Comparison of ENCODE assay signal across 13 cellular contexts in the genomic region with DNA sequence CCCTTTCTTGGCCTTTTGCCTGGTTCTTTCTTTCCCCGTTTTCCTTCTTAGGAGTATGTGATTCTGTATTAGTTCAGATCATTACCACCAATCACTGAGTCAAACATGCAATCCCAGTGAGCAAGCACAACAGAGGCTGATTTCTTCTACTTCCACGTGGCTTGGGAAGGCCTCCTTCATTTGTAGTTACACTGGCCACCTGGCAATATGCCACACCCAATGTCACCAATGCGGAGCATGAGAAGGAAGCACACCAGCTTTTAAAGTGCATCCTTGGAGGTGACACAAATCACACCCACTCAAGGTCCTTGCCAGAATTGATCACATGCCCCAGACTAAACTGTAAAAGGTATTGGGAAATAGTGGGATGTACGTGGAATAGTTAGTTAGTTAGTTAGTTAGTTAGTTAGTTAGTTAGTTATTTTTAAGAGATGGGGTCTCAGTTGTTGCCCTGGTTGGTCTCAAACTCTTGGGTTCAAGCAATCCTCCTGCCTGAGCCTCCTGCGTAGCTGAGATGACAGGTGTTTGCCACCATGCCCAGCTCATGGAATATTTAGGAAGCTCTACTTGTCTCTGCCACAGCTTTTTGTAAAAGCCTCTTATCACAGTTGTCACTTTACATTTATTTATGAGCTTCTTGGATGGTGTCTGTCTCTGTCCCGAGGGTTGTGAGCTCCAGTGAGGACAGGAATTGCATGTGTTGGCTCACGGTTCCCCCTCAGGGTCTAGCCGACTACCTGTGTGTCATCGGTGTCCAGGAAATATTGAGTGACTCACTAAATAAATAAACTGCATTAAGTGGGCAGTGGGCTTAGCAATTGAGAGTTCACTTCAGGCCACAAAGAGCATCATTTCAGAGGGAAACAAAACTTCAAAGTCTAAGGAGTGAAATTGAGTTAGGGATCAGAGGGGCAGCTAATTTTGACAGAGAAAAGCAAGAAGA. TPM values are rescaled to one million over a fixed set of nuclear protein-coding genes. Genes with fewer than 3 reads are reported as not detected.
DNase-seq lines count a peak whose midpoint lies in the region; ATAC-seq and TF ChIP-seq lines count a peak whose summit lies in the region.
"Had no signal": no experiment of that assay in that cellular context is flagged by ENCODE, and none has a peak within 500 bp of the region (broad histone marks: within the 10 kb centered on the region; RNA-seq: fewer than 3 reads in every experiment).

No MANE protein-coding gene starts in this region.

- H3K4me1 Mint-ChIP-seq in MCF 10A (ENCODE audit: insufficient read depth, unreplicated experiment), result peaks cover 44% of the 10 kb centered on the region

- H3K4me1 ChIP-seq in breast epithelium (no peaks in the 10 kb centered on the region), stomach (peaks cover 0 to 12% (median 3%) of the 10 kb centered on the region in 4 donors)

- H3K9me3 Mint-ChIP-seq in MCF 10A (ENCODE audit: unreplicated experiment), result no peaks in the 10 kb centered on the region
- H3K9me3 Mint-ChIP-seq: activated naive CD8-positive, alpha-beta T cell treated with anti-CD3 and anti-CD28 coated beads, Interleukin-2, amount 50 U/mL, for 24 hours had no signal

- peak; percentile 91 for DNase-seq in MCF 10A (ENCODE audit: unreplicated experiment)
- no peak for DNase-seq in breast epithelium (ENCODE audit: low spot score in 2 of 2)
- DNase-seq in RWPE1 (ENCODE audit: low spot score), result peak; percentile 79
- peak; percentile 22 for DNase-seq in fibroblast of villous mesenchyme (ENCODE audit: low read depth)
- peak; percentile 41 for DNase-seq in stomach
- DNase-seq in globus pallidus (ENCODE audit: low spot score), result no peak
- DNase-seq in OCI-M2 (lab: John Stamatoyannopoulos, UW; ENCODE audit: unreplicated experiment), result no peak
- DNase-seq: activated naive CD8-positive, alpha-beta T cell treated with anti-CD3 and anti-CD28 coated beads, Interleukin-2, amount 50 U/mL, for 24 hours; AML-193; NCI-H1436 treated with DMSO at 0.1 percent for 48 hours; SIG-M5; stimulated activated CD4-positive, alpha-beta T cell treated with anti-CD3 and anti-CD28 coated beads, Interleukin-15, amount 100 ng/mL, for 24 hours had no signal

- H3K27ac Mint-ChIP-seq in MCF 10A (ENCODE audit: low read depth, unreplicated experiment), result peak overlapping the region; percentile 87
- H3K27ac Mint-ChIP-seq: activated naive CD8-positive, alpha-beta T cell treated with anti-CD3 and anti-CD28 coated beads, Interleukin-2, amount 50 U/mL, for 24 hours had no signal

- no peak for ATAC-seq in GM21786 (IDR thresholded peaks at IDR 0.05; ENCODE audit: unreplicated experiment)
- ATAC-seq: activated naive CD8-positive, alpha-beta T cell treated with anti-CD3 and anti-CD28 coated beads, Interleukin-2, amount 50 U/mL, for 24 hours had no signal

- CTCF ChIA-PET in MCF 10A (lab: Yijun Ruan, JAX), result interaction anchor here (0.6 to 1.5 kb wide), 4 partner anchors 16 to 114 kb away, joined by 3 to 6 read pairs (median 3); no protein-coding TSS in a partner anchor
- CTCF ChIA-PET in RWPE1 (lab: Yijun Ruan, JAX), result interaction anchor here (0.6 kb wide), 2 partner anchors 99 to 302 kb away, joined by 3 read pairs; no protein-coding TSS in a partner anchor

- no peak for TF ChIP-seq EP300 in stomach (IDR thresholded peaks at IDR 0.05)

- no peak overlapping the region for H3K4me3 ChIP-seq in breast epithelium
- no peak overlapping the region for H3K4me3 ChIP-seq in fibroblast of villous mesenchyme (ENCODE audit: low read depth, low read length)
- H3K4me3 ChIP-seq in stomach, result no peak overlapping the region

- H3K9me3 ChIP-seq in breast epithelium (no peaks in the 10 kb centered on the region), stomach (no peaks in the 10 kb centered on the region)

- H3K36me3 Mint-ChIP-seq in MCF 10A (ENCODE audit: insufficient read depth, unreplicated experiment), result no peaks in the 10 kb centered on the region

- intact Hi-C loops in MCF 10A (cut with micrococcal nuclease), result no loop called here
- intact Hi-C loops in breast epithelium (cut with DNase I; ENCODE audit: low total_unique reads), result no loop called here
- intact Hi-C loops in stomach (cut with DNase I; ENCODE audit: low total_unique reads), result no loop called here

- H3K27me3 ChIP-seq in breast epithelium (no peaks in the 10 kb centered on the region), stomach (no peaks in the 10 kb centered on the region)

- no peaks in the 10 kb centered on the region for H3K27me3 Mint-ChIP-seq in MCF 10A (ENCODE audit: insufficient read depth, unreplicated experiment)

- H3K4me3 Mint-ChIP-seq in MCF 10A (ENCODE audit: unreplicated experiment), result no peak overlapping the region
- H3K4me3 Mint-ChIP-seq: activated naive CD8-positive, alpha-beta T cell treated with anti-CD3 and anti-CD28 coated beads, Interleukin-2, amount 50 U/mL, for 24 hours had no signal

- BruUV-seq in MCF 10A (replicated peaks; lab: Mats Ljungman, UMichigan), result no TSS peak

- no peaks in the 10 kb centered on the region for H3K36me3 ChIP-seq in breast epithelium
- no peaks in the 10 kb centered on the region for H3K36me3 ChIP-seq in stomach

- TF ChIP-seq CTCF in MCF 10A (IDR thresholded peaks at IDR 0.05; ENCODE audit: unreplicated experiment) (no peak), breast epithelium (IDR thresholded peaks at IDR 0.05) (no peak), RWPE1 (conservative IDR thresholded peaks at IDR 0.05; ENCODE audit: low read depth) (no peak), fibroblast of villous mesenchyme (IDR thresholded peaks at IDR 0.05; ENCODE audit: insufficient read depth, low read depth, low read length) (no peak), stomach (IDR thresholded peaks at IDR 0.05) (no peak)

- TF ChIP-seq POLR2A in breast epithelium (IDR thresholded peaks at IDR 0.05), result no peak
- no peak for TF ChIP-seq POLR2A in stomach (IDR thresholded peaks at IDR 0.05)

- WGBS in stomach, 5 donors, result 52 to 59% (median 55%) methylated on average over 9 of the region's 9 CpGs

- POLR2A ChIA-PET in MCF 10A (lab: Yijun Ruan, JAX), result interaction anchor here (0.5 to 5.2 kb wide), 10 partner anchors 9 to 503 kb away, joined by 3 to 27 read pairs (median 3); partner anchors contain the start of gene CAB39
- POLR2A ChIA-PET in RWPE1 (lab: Yijun Ruan, JAX; ENCODE audit: low non-redundant PET), result no interaction called here

- H3K27ac ChIP-seq in breast epithelium, result no peak overlapping the region
- no peak overlapping the region for H3K27ac ChIP-seq in RWPE1
- peak overlapping the region in 1 of 5 donors; percentile 3 for H3K27ac ChIP-seq in stomach

RNA-seq across cellular contexts. Expression of gene CAB39, which starts 28.1 kb away (rescaled TPM):
- total RNA-seq in MCF 10A (2022) (76.9 and 91.7 TPM in 2 replicates), breast epithelium (10 to 100 TPM; 79.0 to 85.9 (median 83.4) TPM), fibroblast of villous mesenchyme (51.2 and 86.4 TPM in 2 replicates), stomach (100 to 1,000 TPM in 1 of 5 donors, 10 to 100 TPM in 4; 83.9 to 126 (median 86.9) TPM)
- polyA plus RNA-seq in stomach, result 10 to 100 TPM; 21.8 to 56.4 (median 36.9) TPM

Comparison
In these comparisons a context has a peak if more than half of its experiments do, and no peak if none do; other contexts are left out.
1. DNase-seq: peak in MCF 10A (single experiment), RWPE1 (single experiment), fibroblast of villous mesenchyme (single experiment) and stomach (single experiment); none in breast epithelium (0 of 2), globus pallidus (single experiment) and OCI-M2 (single experiment).